1 cellular context compared by ENCODE assay signal in the genomic region with DNA sequence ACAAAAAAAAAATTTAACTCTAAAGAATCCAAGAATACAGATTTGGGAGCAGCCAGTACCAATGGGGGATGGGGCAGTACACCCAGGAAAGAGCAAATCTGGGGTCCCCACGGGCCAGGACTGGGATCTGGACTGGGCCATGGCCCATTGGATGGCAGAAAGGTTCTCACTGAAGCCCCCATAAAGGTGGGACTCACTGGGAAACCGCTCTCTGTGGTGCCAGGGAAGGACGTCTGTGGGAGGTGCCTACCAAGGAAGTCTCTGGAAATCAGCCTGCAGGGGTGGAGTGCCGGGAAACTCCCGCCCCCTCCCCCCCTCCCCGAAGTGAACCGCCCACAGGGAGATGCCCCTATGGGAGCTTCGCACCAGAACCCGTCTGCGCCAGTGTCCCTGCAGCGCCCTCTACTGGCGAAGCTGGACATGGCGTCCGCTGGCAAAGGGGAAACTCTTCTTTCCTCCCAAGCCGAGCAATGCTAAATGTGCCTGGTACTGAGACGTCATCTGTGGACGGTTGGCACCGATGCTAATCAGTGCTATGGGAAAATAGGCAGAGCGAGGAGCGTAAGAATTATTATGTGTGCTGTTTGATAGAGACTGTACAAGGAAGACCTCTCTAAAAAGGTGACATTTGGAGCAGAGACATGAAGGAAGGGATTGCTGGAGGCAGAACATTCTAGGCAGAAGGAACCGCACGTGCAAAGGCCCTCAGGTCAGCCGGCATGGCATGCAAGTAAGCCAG.
TF ChIP-seq lines count a peak whose summit lies in the region.

No MANE protein-coding gene starts in this region.

TF ChIP-seq in HCT116, 20 proteins besides CTCF, POLR2A, EP300 and RAD21 (continued from another document):
- TF ChIP-seq, protein P1, sequence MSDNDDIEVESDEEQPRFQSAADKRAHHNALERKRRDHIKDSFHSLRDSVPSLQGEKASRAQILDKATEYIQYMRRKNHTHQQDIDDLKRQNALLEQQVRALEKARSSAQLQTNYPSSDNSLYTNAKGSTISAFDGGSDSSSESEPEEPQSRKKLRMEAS (IDR thresholded peaks at IDR 0.05), result no peak
TF ChIP-seq in HCT116: peak in this region for 0.
